ENCODE assay signal across 8 cellular contexts in the genomic region with DNA sequence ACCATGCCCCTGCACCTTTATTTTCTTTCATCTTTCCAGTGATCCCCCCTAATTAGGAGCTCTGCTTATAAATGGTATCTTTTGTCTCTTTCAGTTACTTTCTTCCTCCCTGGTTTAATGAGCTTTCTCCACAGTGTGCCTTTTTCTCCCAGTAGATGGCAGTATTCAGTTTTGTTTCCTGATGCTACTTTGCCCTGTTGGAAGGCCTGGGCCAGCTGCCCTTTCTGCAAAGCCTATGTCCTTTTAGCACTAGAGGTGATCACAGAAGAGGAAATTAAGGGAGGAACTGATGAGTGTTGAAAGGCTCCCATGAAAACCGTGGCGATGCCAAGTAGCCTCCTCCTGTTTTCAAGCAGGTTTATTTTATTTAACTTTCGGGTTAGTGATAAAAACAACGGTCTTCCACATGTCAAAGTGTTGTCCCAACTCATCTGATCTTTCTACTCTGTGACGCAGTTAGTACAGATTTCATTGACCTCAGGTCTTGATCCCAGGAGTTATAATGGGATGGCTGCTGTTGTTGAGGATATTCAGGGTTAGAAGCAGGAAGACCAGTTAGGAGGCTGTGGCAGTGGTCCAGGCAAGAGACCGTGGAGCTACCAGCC.
DNase-seq lines count a peak whose midpoint lies in the region; ATAC-seq and TF ChIP-seq lines count a peak whose summit lies in the region.

No MANE protein-coding gene starts in this region.

- H3K27me3 Mint-ChIP-seq in immature natural killer cell (ENCODE audit: low read depth in 3 of 3) (peaks cover 0 to 5% (median 2%) of the 10 kb centered on the region in 3 donors), type B pancreatic cell (peaks cover 14% of the 10 kb centered on the region)
- H3K27me3 Mint-ChIP-seq in CD8-positive, alpha-beta memory T cell, result peaks cover 0 to 2% of the 10 kb centered on the region in 2 donors

- H3K4me3 ChIP-seq in astrocyte of the cerebellum (ENCODE audit: low read depth, low read length), result no peak overlapping the region
- no peak overlapping the region for H3K4me3 ChIP-seq in CD8-positive, alpha-beta memory T cell (ENCODE audit: low read length)

- H3K36me3 ChIP-seq in CD8-positive, alpha-beta memory T cell (ENCODE audit: insufficient read depth, low read length), result no peaks in the 10 kb centered on the region

- peaks cover 0 to 5% (median 0%) of the 10 kb centered on the region in 6 donors for H3K9me3 Mint-ChIP-seq in immature natural killer cell
- peaks cover 4% of the 10 kb centered on the region for H3K9me3 Mint-ChIP-seq in type B pancreatic cell
- H3K9me3 Mint-ChIP-seq in CD8-positive, alpha-beta memory T cell, result peaks cover 4 to 19% (median 6%) of the 10 kb centered on the region in 5 donors

- in situ Hi-C loops in astrocyte of the cerebellum (cut with HindIII; ENCODE audit: low sequenced_read_pairs), result no loop called here

- no peaks in the 10 kb centered on the region for H3K4me1 Mint-ChIP-seq in immature natural killer cell
- peaks cover 5% of the 10 kb centered on the region for H3K4me1 Mint-ChIP-seq in type B pancreatic cell (ENCODE audit: unreplicated experiment)
- no peaks in the 10 kb centered on the region for H3K4me1 Mint-ChIP-seq in CD8-positive, alpha-beta memory T cell

- no peak overlapping the region for H3K4me3 Mint-ChIP-seq in immature natural killer cell
- no peak overlapping the region for H3K4me3 Mint-ChIP-seq in type B pancreatic cell
- H3K4me3 Mint-ChIP-seq in CD8-positive, alpha-beta memory T cell, result no peak overlapping the region

- TF ChIP-seq CTCF in astrocyte of the cerebellum (IDR thresholded peaks at IDR 0.05; ENCODE audit: low read depth, low read length, missing control alignments) (peak; percentile 77), type B pancreatic cell (conservative IDR thresholded peaks at IDR 0.05) (peak; percentile 82)

- DNase-seq in AG08395 (ENCODE audit: low spot score) (peak; percentile 68), NCI-H2196 treated with DMSO at 0.1 percent for 48 hours (lab: John Stamatoyannopoulos, UW; ENCODE audit: unreplicated experiment) (peak; percentile 65), astrocyte of the cerebellum (ENCODE audit: low read depth) (peak; percentile 59), immature natural killer cell (peak; percentile 24 to 29 (median 29)), type B pancreatic cell (ENCODE audit: extremely low spot score, unreplicated experiment) (no peak)
- no peak for DNase-seq in CD8-positive, alpha-beta memory T cell

- CTCF ChIA-PET in CD8-positive, alpha-beta memory T cell (lab: Charles Lee), result no interaction called here

- ATAC-seq in GM18858 (IDR thresholded peaks at IDR 0.05; ENCODE audit: unreplicated experiment) (peak; percentile 81), HG03095 (IDR thresholded peaks at IDR 0.05; ENCODE audit: unreplicated experiment) (peak; percentile 75)

- no peaks in the 10 kb centered on the region for H3K9me3 ChIP-seq in CD8-positive, alpha-beta memory T cell (ENCODE audit: low read length)

- no peak overlapping the region for H3K27ac Mint-ChIP-seq in immature natural killer cell
- H3K27ac Mint-ChIP-seq in type B pancreatic cell, result no peak overlapping the region
- no peak overlapping the region for H3K27ac Mint-ChIP-seq in CD8-positive, alpha-beta memory T cell

- no peaks in the 10 kb centered on the region for H3K36me3 Mint-ChIP-seq in immature natural killer cell
- peaks cover 3% of the 10 kb centered on the region for H3K36me3 Mint-ChIP-seq in type B pancreatic cell
- no peaks in the 10 kb centered on the region for H3K36me3 Mint-ChIP-seq in CD8-positive, alpha-beta memory T cell

- no peak overlapping the region for H3K27ac ChIP-seq in CD8-positive, alpha-beta memory T cell (ENCODE audit: low read depth, low read length)

- POLR2A ChIA-PET in CD8-positive, alpha-beta memory T cell (lab: Charles Lee), result no interaction called here

- H3K4me1 ChIP-seq in CD8-positive, alpha-beta memory T cell (ENCODE audit: insufficient read depth, low read length), result no peaks in the 10 kb centered on the region

- no peaks in the 10 kb centered on the region for H3K27me3 ChIP-seq in CD8-positive, alpha-beta memory T cell (ENCODE audit: insufficient read depth, low read length, poor library complexity, severe bottlenecking)

Comparison
In these comparisons a context has a peak if more than half of its experiments do, and no peak if none do; other contexts are left out.
1. DNase-seq: peak in AG08395 (single experiment), NCI-H2196 treated with DMSO at 0.1 percent for 48 hours (single experiment), astrocyte of the cerebellum (single experiment) and immature natural killer cell (3 of 3); none in type B pancreatic cell (single experiment) and CD8-positive, alpha-beta memory T cell (0 of 5).